22 cellular contexts compared by ENCODE assay signal in genomic region chr21:45823100-45823681, GRCh38.
"Had no signal": no experiment of that assay in that cellular context is flagged by ENCODE, and none has a peak within 500 bp of the region (broad histone marks: within the 10 kb centered on the region; RNA-seq: fewer than 3 reads in every experiment).

No MANE protein-coding gene starts in this region.

- H3K27ac ChIP-seq: breast epithelium, colonic mucosa, dorsolateral prefrontal cortex, esophagus muscularis mucosa, gastroesophageal sphincter, lower lobe of right lung, transverse colon had no signal

- FAIRE-seq: islet of Langerhans had no signal

- H3K4me3 Mint-ChIP-seq: activated CD4-positive, alpha-beta memory T cell treated with anti-CD3 and anti-CD28 coated beads, Interleukin-2, amount 10 ng/mL, durations not matched to agents 7 days and 5 days; activated CD4-positive, alpha-beta T cell treated with anti-CD3 and anti-CD28 coated beads, Interleukin-2, amount 10 ng/mL, durations not matched to agents 24 days and 14 days; activated naive CD8-positive, alpha-beta T cell treated with anti-CD3 and anti-CD28 coated beads for 36 hours; naive thymus-derived CD4-positive, alpha-beta T cell; neural crest cell; stimulated activated naive CD8-positive, alpha-beta T cell treated with anti-CD3 and anti-CD28 coated beads, Interleukin-15, amount 100 ng/mL, for 72 hours; T-helper 1 cell treated with Interleukin-12 subunit alpha and Interleukin-12 subunit beta and Interleukin-4 antibody, amounts not matched to agents 30 μg/mL and 1 μg/mL, for 36 hours had no signal

- H3K27me3 ChIP-seq: colonic mucosa, dorsolateral prefrontal cortex, transverse colon had no signal

- H3K27ac Mint-ChIP-seq: activated CD4-positive, alpha-beta memory T cell treated with anti-CD3 and anti-CD28 coated beads, Interleukin-2, amount 10 ng/mL, durations not matched to agents 7 days and 5 days; activated CD4-positive, alpha-beta T cell treated with anti-CD3 and anti-CD28 coated beads, Interleukin-2, amount 10 ng/mL, durations not matched to agents 24 days and 14 days; activated naive CD8-positive, alpha-beta T cell treated with anti-CD3 and anti-CD28 coated beads for 36 hours; T-helper 1 cell treated with Interleukin-12 subunit alpha and Interleukin-12 subunit beta and Interleukin-4 antibody, amounts not matched to agents 30 μg/mL and 1 μg/mL, for 36 hours had no signal

- H3K9me3 Mint-ChIP-seq: activated CD4-positive, alpha-beta memory T cell treated with anti-CD3 and anti-CD28 coated beads, Interleukin-2, amount 10 ng/mL, durations not matched to agents 7 days and 5 days; activated CD4-positive, alpha-beta T cell treated with anti-CD3 and anti-CD28 coated beads, Interleukin-2, amount 10 ng/mL, durations not matched to agents 24 days and 14 days; activated naive CD8-positive, alpha-beta T cell treated with anti-CD3 and anti-CD28 coated beads for 36 hours; naive thymus-derived CD4-positive, alpha-beta T cell; neural crest cell; stimulated activated naive CD8-positive, alpha-beta T cell treated with anti-CD3 and anti-CD28 coated beads, Interleukin-15, amount 100 ng/mL, for 72 hours; T-helper 1 cell treated with Interleukin-12 subunit alpha and Interleukin-12 subunit beta and Interleukin-4 antibody, amounts not matched to agents 30 μg/mL and 1 μg/mL, for 36 hours had no signal

- H3K9me3 ChIP-seq: breast epithelium, colonic mucosa, esophagus muscularis mucosa, gastroesophageal sphincter, lower lobe of right lung, transverse colon had no signal

- H3K36me3 Mint-ChIP-seq: naive thymus-derived CD4-positive, alpha-beta T cell had no signal

- H3K4me3 ChIP-seq: breast epithelium, colonic mucosa, dorsolateral prefrontal cortex, esophagus muscularis mucosa, gastroesophageal sphincter, lower lobe of right lung, transverse colon had no signal

- H3K4me1 ChIP-seq: breast epithelium, colonic mucosa, lower lobe of right lung had no signal

- H3K36me3 ChIP-seq: breast epithelium, colonic mucosa, esophagus muscularis mucosa, gastroesophageal sphincter, lower lobe of right lung, transverse colon had no signal

- H3K27me3 Mint-ChIP-seq: activated CD4-positive, alpha-beta T cell treated with anti-CD3 and anti-CD28 coated beads, Interleukin-2, amount 10 ng/mL, durations not matched to agents 24 days and 14 days; naive thymus-derived CD4-positive, alpha-beta T cell had no signal

- DNase-seq: activated CD4-positive, alpha-beta memory T cell treated with anti-CD3 and anti-CD28 coated beads, Interleukin-2, amount 10 ng/mL, durations not matched to agents 7 days and 5 days; activated CD4-positive, alpha-beta T cell treated with anti-CD3 and anti-CD28 coated beads, Interleukin-2, amount 10 ng/mL, durations not matched to agents 24 days and 14 days; activated CD4-positive, CD25-positive, alpha-beta regulatory T cell; activated naive CD4-positive, alpha-beta T cell treated with Interleukin-2 at 50 U/mL for 16 hours; activated naive CD8-positive, alpha-beta T cell treated with anti-CD3 and anti-CD28 coated beads for 36 hours; colonic mucosa; left cardiac atrium; lower lobe of right lung; naive thymus-derived CD4-positive, alpha-beta T cell; occipital lobe; retina; stimulated activated CD4-positive, alpha-beta T cell treated with anti-CD3 and anti-CD28 coated beads, Interleukin-12 subunit alpha, Interleukin-12 subunit beta, amount 100 ng/mL, for 4 hours; stimulated activated CD4-positive, alpha-beta T cell treated with anti-CD3 and anti-CD28 coated beads, Interleukin-4, amount 100 ng/mL, for 4 hours; stimulated activated naive CD8-positive, alpha-beta T cell treated with anti-CD3 and anti-CD28 coated beads, Interleukin-15, amount 100 ng/mL, for 72 hours; transverse colon had no signal
